1 cellular context compared by ENCODE assay signal in the genomic region with DNA sequence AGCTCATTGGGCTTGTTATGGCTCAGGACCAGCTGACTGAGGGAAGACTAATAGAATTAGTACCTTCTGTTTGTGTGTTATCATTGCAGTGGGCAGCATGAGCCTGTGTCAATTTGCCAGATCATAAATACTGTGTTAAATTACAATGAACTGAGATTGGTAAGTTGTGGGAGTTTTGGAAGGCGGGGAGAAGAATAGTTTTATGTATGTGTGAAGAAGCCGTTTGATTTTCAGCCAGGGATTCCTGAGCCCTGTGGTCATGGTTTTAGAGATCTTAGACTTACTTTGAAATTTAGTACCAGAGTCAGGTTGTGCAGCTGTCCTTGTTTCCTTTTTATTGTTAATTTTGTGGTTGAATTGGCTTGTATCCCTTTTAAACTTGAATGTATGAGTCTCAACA.
TF ChIP-seq lines count a peak whose summit lies in the region.

No MANE protein-coding gene starts in this region.

TF ChIP-seq in HEK293, 187 proteins besides CTCF, POLR2A, EP300 and RAD21 (continued from another document):
- TF ChIP-seq ZNF221 (tag by site-specific recombination; IDR thresholded peaks at IDR 0.05; ENCODE audit: borderline replicate concordance) (no peak), REPIN1 (tag by site-specific recombination; IDR thresholded peaks at IDR 0.05; ENCODE audit: low read depth) (no peak), ZBTB20 (tag by site-specific recombination; IDR thresholded peaks at IDR 0.05) (no peak), SETDB1 (IDR thresholded peaks at IDR 0.05; ENCODE audit: insufficient read length, low read length) (no peak), ZNF555 (tag by site-specific recombination; conservative IDR thresholded peaks at IDR 0.05) (no peak), ZNF292 (tag by site-specific recombination; IDR thresholded peaks at IDR 0.05; ENCODE audit: borderline replicate concordance, low read depth) (no peak), SP3 (tag by site-specific recombination; IDR thresholded peaks at IDR 0.05) (no peak), ZNF114 (tag by site-specific recombination; IDR thresholded peaks at IDR 0.05) (no peak)
- TF ChIP-seq, protein P1, sequence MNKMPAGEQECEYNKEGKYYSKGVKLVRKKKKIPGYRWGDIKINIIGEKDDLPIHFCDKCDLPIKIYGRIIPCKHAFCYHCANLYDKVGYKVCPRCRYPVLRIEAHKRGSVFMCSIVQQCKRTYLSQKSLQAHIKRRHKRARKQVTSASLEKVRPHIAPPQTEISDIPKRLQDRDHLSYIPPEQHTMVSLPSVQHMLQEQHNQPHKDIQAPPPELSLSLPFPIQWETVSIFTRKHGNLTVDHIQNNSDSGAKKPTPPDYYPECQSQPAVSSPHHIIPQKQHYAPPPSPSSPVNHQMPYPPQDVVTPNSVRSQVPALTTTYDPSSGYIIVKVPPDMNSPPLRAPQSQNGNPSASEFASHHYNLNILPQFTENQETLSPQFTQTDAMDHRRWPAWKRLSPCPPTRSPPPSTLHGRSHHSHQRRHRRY (tag by site-specific recombination; IDR thresholded peaks at IDR 0.05): no peak
- TF ChIP-seq, protein P2, sequence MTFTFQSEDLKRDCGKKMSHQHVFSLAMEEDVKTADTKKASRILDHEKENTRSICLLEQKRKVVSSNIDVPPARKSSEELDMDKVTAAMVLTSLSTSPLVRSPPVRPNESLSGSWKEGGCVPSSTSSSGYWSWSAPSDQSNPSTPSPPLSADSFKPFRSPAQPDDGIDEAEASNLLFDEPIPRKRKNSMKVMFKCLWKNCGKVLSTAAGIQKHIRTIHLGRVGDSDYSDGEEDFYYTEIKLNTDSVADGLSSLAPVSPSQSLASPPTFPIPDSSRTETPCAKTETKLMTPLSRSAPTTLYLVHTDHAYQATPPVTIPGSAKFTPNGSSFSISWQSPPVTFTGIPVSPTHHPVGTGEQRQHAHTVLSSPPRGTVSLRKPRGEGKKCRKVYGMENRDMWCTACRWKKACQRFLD (tag by site-specific recombination; IDR thresholded peaks at IDR 0.05): no peak
- TF ChIP-seq, protein P3, sequence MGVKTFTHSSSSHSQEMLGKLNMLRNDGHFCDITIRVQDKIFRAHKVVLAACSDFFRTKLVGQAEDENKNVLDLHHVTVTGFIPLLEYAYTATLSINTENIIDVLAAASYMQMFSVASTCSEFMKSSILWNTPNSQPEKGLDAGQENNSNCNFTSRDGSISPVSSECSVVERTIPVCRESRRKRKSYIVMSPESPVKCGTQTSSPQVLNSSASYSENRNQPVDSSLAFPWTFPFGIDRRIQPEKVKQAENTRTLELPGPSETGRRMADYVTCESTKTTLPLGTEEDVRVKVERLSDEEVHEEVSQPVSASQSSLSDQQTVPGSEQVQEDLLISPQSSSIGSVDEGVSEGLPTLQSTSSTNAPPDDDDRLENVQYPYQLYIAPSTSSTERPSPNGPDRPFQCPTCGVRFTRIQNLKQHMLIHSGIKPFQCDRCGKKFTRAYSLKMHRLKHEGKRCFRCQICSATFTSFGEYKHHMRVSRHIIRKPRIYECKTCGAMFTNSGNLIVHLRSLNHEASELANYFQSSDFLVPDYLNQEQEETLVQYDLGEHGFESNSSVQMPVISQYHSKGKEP (tag by site-specific recombination; IDR thresholded peaks at IDR 0.05): no peak
- TF ChIP-seq, protein P4, sequence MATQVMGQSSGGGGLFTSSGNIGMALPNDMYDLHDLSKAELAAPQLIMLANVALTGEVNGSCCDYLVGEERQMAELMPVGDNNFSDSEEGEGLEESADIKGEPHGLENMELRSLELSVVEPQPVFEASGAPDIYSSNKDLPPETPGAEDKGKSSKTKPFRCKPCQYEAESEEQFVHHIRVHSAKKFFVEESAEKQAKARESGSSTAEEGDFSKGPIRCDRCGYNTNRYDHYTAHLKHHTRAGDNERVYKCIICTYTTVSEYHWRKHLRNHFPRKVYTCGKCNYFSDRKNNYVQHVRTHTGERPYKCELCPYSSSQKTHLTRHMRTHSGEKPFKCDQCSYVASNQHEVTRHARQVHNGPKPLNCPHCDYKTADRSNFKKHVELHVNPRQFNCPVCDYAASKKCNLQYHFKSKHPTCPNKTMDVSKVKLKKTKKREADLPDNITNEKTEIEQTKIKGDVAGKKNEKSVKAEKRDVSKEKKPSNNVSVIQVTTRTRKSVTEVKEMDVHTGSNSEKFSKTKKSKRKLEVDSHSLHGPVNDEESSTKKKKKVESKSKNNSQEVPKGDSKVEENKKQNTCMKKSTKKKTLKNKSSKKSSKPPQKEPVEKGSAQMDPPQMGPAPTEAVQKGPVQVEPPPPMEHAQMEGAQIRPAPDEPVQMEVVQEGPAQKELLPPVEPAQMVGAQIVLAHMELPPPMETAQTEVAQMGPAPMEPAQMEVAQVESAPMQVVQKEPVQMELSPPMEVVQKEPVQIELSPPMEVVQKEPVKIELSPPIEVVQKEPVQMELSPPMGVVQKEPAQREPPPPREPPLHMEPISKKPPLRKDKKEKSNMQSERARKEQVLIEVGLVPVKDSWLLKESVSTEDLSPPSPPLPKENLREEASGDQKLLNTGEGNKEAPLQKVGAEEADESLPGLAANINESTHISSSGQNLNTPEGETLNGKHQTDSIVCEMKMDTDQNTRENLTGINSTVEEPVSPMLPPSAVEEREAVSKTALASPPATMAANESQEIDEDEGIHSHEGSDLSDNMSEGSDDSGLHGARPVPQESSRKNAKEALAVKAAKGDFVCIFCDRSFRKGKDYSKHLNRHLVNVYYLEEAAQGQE (tag by site-specific recombination; IDR thresholded peaks at IDR 0.05): no peak
